ENCODE assay signal across 8 cellular contexts in genomic region chr20:63969851-63970713, GRCh38. TPM values are rescaled to one million over a fixed set of nuclear protein-coding genes. Genes with fewer than 3 reads are reported as not detected.
DNase-seq lines count a peak whose midpoint lies in the region; TF ChIP-seq lines count a peak whose summit lies in the region.

A gene with protein sequence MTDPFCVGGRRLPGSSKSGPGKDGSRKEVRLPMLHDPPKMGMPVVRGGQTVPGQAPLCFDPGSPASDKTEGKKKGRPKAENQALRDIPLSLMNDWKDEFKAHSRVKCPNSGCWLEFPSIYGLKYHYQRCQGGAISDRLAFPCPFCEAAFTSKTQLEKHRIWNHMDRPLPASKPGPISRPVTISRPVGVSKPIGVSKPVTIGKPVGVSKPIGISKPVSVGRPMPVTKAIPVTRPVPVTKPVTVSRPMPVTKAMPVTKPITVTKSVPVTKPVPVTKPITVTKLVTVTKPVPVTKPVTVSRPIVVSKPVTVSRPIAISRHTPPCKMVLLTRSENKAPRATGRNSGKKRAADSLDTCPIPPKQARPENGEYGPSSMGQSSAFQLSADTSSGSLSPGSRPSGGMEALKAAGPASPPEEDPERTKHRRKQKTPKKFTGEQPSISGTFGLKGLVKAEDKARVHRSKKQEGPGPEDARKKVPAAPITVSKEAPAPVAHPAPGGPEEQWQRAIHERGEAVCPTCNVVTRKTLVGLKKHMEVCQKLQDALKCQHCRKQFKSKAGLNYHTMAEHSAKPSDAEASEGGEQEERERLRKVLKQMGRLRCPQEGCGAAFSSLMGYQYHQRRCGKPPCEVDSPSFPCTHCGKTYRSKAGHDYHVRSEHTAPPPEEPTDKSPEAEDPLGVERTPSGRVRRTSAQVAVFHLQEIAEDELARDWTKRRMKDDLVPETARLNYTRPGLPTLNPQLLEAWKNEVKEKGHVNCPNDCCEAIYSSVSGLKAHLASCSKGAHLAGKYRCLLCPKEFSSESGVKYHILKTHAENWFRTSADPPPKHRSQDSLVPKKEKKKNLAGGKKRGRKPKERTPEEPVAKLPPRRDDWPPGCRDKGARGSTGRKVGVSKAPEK (minus strand): TSS chr20:63969930. CDS start chr20:63967950, 1,980 bp downstream.

- no peaks in the 10 kb centered on the region for H3K9me3 ChIP-seq in mesodermal cell (ENCODE audit: control insufficient read depth, low read length)
- H3K9me3 ChIP-seq in stomach smooth muscle (ENCODE audit: control insufficient read depth in 2 of 2, low read length in 2 of 2), result no peaks in the 10 kb centered on the region

- TF ChIP-seq CTCF in endothelial cell (IDR thresholded peaks at IDR 0.05; ENCODE audit: unreplicated experiment), result no peak

- peaks cover 4% of the 10 kb centered on the region for H3K4me1 ChIP-seq in mesodermal cell (ENCODE audit: control insufficient read depth, insufficient read depth, low read length, poor library complexity, severe bottlenecking)
- H3K4me1 ChIP-seq in stomach smooth muscle (ENCODE audit: control insufficient read depth, insufficient read depth, low read length), result peaks cover 18% of the 10 kb centered on the region

- peak within 1 kb of the TSS; percentile 90 for H3K4me3 Mint-ChIP-seq in endothelial cell (ENCODE audit: unreplicated experiment)

- H3K9me3 Mint-ChIP-seq in endothelial cell (ENCODE audit: unreplicated experiment), result no peaks in the 10 kb centered on the region

- peaks cover 17% of the 10 kb centered on the region for H3K4me1 Mint-ChIP-seq in endothelial cell (ENCODE audit: unreplicated experiment)

- peaks cover 24% of the 10 kb centered on the region for H3K36me3 ChIP-seq in mesodermal cell (ENCODE audit: control insufficient read depth, insufficient read depth, low read length)
- H3K36me3 ChIP-seq in stomach smooth muscle (ENCODE audit: control insufficient read depth in 2 of 2, insufficient read depth in 2 of 2, low read length in 2 of 2), result peaks cover 9 to 10% of the 10 kb centered on the region in 2 donors

- H3K27me3 Mint-ChIP-seq in endothelial cell (ENCODE audit: unreplicated experiment), result peaks cover 3% of the 10 kb centered on the region

- peaks cover 15% of the 10 kb centered on the region for H3K36me3 Mint-ChIP-seq in endothelial cell (ENCODE audit: low read depth, unreplicated experiment)

- H3K27ac ChIP-seq in mesodermal cell (ENCODE audit: low read depth, low read length, severe bottlenecking) (no peak within 1 kb of the TSS), stomach smooth muscle (ENCODE audit: low read length) (peak within 1 kb of the TSS; percentile 41)

- WGBS in mesodermal cell (ENCODE audit: insufficient coverage in 2 of 2), 2 experiments, result 5 to 7% methylated on average over 36 to 37 of the region's 70 CpGs

- no peaks in the 10 kb centered on the region for H3K27me3 ChIP-seq in stomach smooth muscle (ENCODE audit: control insufficient read depth in 1 of 2, insufficient read depth in 2 of 2, low read length in 2 of 2)

- H3K27ac Mint-ChIP-seq in endothelial cell (ENCODE audit: unreplicated experiment), result no peak within 1 kb of the TSS

- peak within 1 kb of the TSS; percentile 75 to 88 for H3K9ac ChIP-seq in stomach smooth muscle (ENCODE audit: low read length in 2 of 2)

- DNase-seq in NCI-H1436 (lab: John Stamatoyannopoulos, UW) (peak; percentile 48), NCI-H1436 treated with DMSO at 0.1 percent for 48 hours (lab: John Stamatoyannopoulos, UW) (no peak), NCI-H2171 treated with DMSO at 0.1 percent for 48 hours (lab: John Stamatoyannopoulos, UW) (peak; percentile 64), endothelial cell (ENCODE audit: low spot score) (peak; percentile 76), GOT3 (lab: John Stamatoyannopoulos, UW) (no peak)
- peak; percentile 62 to 73 for DNase-seq in activated CD4-positive, alpha-beta T cell treated with anti-CD3 and anti-CD28 coated beads, Interleukin-2, amount 50 U/mL, for 48 hours

- H3K4me3 ChIP-seq in mesodermal cell (ENCODE audit: extremely low read depth, insufficient read depth, low read length, poor library complexity, severe bottlenecking) (peak within 1 kb of the TSS; percentile 48), stomach smooth muscle (ENCODE audit: low read length in 2 of 2) (peak within 1 kb of the TSS; percentile 52 to 76)

RNA-seq across cellular contexts. Expression of the gene that starts here (rescaled TPM):
- total RNA-seq in endothelial cell (ENCODE audit: unreplicated experiment), result 40.8 TPM
- 10.9 TPM for polyA plus RNA-seq in mesodermal cell (2013, experiment 1 of 2)
- polyA plus RNA-seq in mesodermal cell (2013, experiment 2 of 2), result 9.1 TPM

Comparison
In these comparisons a context has a peak if more than half of its experiments do, and no peak if none do; other contexts are left out.
1. DNase-seq: peak in NCI-H1436 (single experiment), NCI-H2171 treated with DMSO at 0.1 percent for 48 hours (single experiment), activated CD4-positive, alpha-beta T cell treated with anti-CD3 and anti-CD28 coated beads, Interleukin-2, amount 50 U/mL, for 48 hours (2 of 2) and endothelial cell (single experiment); none in NCI-H1436 treated with DMSO at 0.1 percent for 48 hours (single experiment) and GOT3 (single experiment).